ENCODE assay signal across 22 cellular contexts in genomic region chr1:2495546-2495945, GRCh38. TPM values are rescaled to one million over a fixed set of nuclear protein-coding genes. Genes with fewer than 3 reads are reported as not detected.
"Had no signal": no experiment of that assay in that cellular context is flagged by ENCODE, and none has a peak within 500 bp of the region (broad histone marks: within the 10 kb centered on the region; RNA-seq: fewer than 3 reads in every experiment).

No MANE protein-coding gene starts in this region.

- H3K4me1 Mint-ChIP-seq: WTC11 had no signal

- H3K36me3 ChIP-seq: lower lobe of right lung, neutrophil, ovary, prostate gland, spleen, thoracic aorta, vagina had no signal

- H3K4me3 Mint-ChIP-seq: activated CD4-positive, alpha-beta memory T cell treated with anti-CD3 and anti-CD28 coated beads for 36 hours; activated CD4-positive, alpha-beta T cell treated with anti-CD3 and anti-CD28 coated beads for 36 hours; activated naive CD4-positive, alpha-beta T cell treated with anti-CD3 and anti-CD28 coated beads, Interleukin-2, amount 10 ng/mL, durations not matched to agents 7 days and 5 days; T-helper 1 cell treated with Interleukin-12 subunit alpha and Interleukin-12 subunit beta and Interleukin-4 antibody, amounts not matched to agents 30 μg/mL and 1 μg/mL, for 36 hours; type B pancreatic cell; WTC11 had no signal

- ATAC-seq: activated CD4-positive, alpha-beta T cell treated with anti-CD3 and anti-CD28 coated beads for 36 hours; left lobe of liver; lower lobe of right lung; WTC11 had no signal

- H3K9me3 ChIP-seq: lower lobe of right lung, neutrophil, ovary, prostate gland, spleen, thoracic aorta, vagina had no signal

- H3K4me3 ChIP-seq: lower lobe of right lung, ovary, prostate gland, thoracic aorta, vagina had no signal

- H3K36me3 Mint-ChIP-seq: activated CD4-positive, alpha-beta memory T cell treated with anti-CD3 and anti-CD28 coated beads for 36 hours; activated naive CD4-positive, alpha-beta T cell treated with anti-CD3 and anti-CD28 coated beads, Interleukin-2, amount 10 ng/mL, durations not matched to agents 7 days and 5 days; naive thymus-derived CD4-positive, alpha-beta T cell; type B pancreatic cell; WTC11 had no signal

- H3K27me3 Mint-ChIP-seq: activated CD4-positive, alpha-beta memory T cell treated with anti-CD3 and anti-CD28 coated beads for 36 hours; activated CD4-positive, alpha-beta T cell treated with anti-CD3 and anti-CD28 coated beads for 36 hours; naive thymus-derived CD4-positive, alpha-beta T cell had no signal

- H3K27ac Mint-ChIP-seq: activated CD4-positive, alpha-beta memory T cell treated with anti-CD3 and anti-CD28 coated beads for 36 hours; activated CD4-positive, alpha-beta T cell treated with anti-CD3 and anti-CD28 coated beads for 36 hours; activated naive CD4-positive, alpha-beta T cell treated with anti-CD3 and anti-CD28 coated beads, Interleukin-2, amount 10 ng/mL, durations not matched to agents 7 days and 5 days; T-helper 1 cell treated with Interleukin-12 subunit alpha and Interleukin-12 subunit beta and Interleukin-4 antibody, amounts not matched to agents 30 μg/mL and 1 μg/mL, for 36 hours; type B pancreatic cell; WTC11 had no signal

- H3K9me3 Mint-ChIP-seq: activated CD4-positive, alpha-beta memory T cell treated with anti-CD3 and anti-CD28 coated beads for 36 hours; activated naive CD4-positive, alpha-beta T cell treated with anti-CD3 and anti-CD28 coated beads, Interleukin-2, amount 10 ng/mL, durations not matched to agents 7 days and 5 days; T-helper 1 cell treated with Interleukin-12 subunit alpha and Interleukin-12 subunit beta and Interleukin-4 antibody, amounts not matched to agents 30 μg/mL and 1 μg/mL, for 36 hours; type B pancreatic cell; WTC11 had no signal

- H3K27me3 ChIP-seq: neutrophil, ovary, vagina had no signal

- H3K27ac ChIP-seq: lower lobe of right lung, neutrophil, ovary, thoracic aorta, vagina had no signal

- DNase-seq: activated CD4-positive, alpha-beta T cell treated with anti-CD3 and anti-CD28 coated beads for 36 hours; activated effector memory CD4-positive, alpha-beta T cell treated with anti-CD3 and anti-CD28 coated beads, Interleukin-2, amount 50 U/mL, for 16 hours; activated T-cell treated with anti-CD3 and anti-CD28 coated beads, Interleukin-2, amount 50 U/mL, for 48 hours; cortex of kidney; foreskin melanocyte; kidney; lower lobe of right lung; mesendoderm; naive thymus-derived CD4-positive, alpha-beta T cell; ovary; T1000 had no signal

RNA-seq across cellular contexts. Expression of gene HES5, which starts 34.5 kb away (rescaled TPM):
- total RNA-seq: naive thymus-derived CD4-positive, alpha-beta T cell; vagina; WTC11 had no signal
- polyA plus RNA-seq: naive thymus-derived CD4-positive, alpha-beta T cell had no signal
